15 cellular contexts compared by ENCODE assay signal in the genomic region with DNA sequence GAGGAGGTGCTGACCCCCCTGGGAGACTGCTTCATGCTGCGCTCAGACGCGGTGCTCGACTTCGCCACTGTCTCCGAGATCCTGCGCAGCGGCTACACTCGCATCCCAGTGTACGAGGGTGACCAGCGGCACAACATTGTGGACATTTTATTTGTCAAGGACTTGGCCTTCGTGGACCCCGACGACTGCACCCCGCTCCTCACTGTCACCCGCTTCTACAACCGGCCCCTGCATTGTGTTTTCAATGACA. TPM values are rescaled to one million over a fixed set of nuclear protein-coding genes. Genes with fewer than 3 reads are reported as not detected.
DNase-seq lines count a peak whose midpoint lies in the region; ATAC-seq, FAIRE-seq and TF ChIP-seq lines count a peak whose summit lies in the region.
"Had no signal": no experiment of that assay in that cellular context is flagged by ENCODE, and none has a peak within 500 bp of the region (broad histone marks: within the 10 kb centered on the region; RNA-seq: fewer than 3 reads in every experiment).

No MANE protein-coding gene starts in this region.

- no peak for TF ChIP-seq EP300 in A549 (IDR thresholded peaks at IDR 0.05)

- no peaks in the 10 kb centered on the region for H3K36me3 Mint-ChIP-seq in mesothelial cell of epicardium

- POLR2A ChIA-PET in A549 (lab: Yijun Ruan, JAX) = no interaction called here

- WGBS in A549 (ENCODE audit: missing lambda C conversion rate) = 98% methylated on average over 17 of the region's 17 CpGs
- 98% methylated on average over 6 of the region's 17 CpGs for WGBS in mammary epithelial cell (ENCODE audit: low coverage, missing lambda C conversion rate)

- no peak overlapping the region for H3K27ac Mint-ChIP-seq in mesothelial cell of epicardium

- intact Hi-C loops in mammary epithelial cell (cut with micrococcal nuclease) = no loop called here
- intact Hi-C loops in left cardiac atrium (cut with DNase I) = no loop called here

- ATAC-seq in A549 (no peak; a peak in 1 of 6 replicates), GM18870 (IDR thresholded peaks at IDR 0.05; ENCODE audit: unreplicated experiment) (no peak), left cardiac atrium (no peak)

- peak overlapping the region; percentile 59 for H3K4me3 Mint-ChIP-seq in mesothelial cell of epicardium

- H3K27ac ChIP-seq in A549 (no peak overlapping the region; a peak in 1 of 6 replicates), mammary epithelial cell (ENCODE audit: insufficient read depth, low read depth, low read length) (no peak overlapping the region)
- H3K27ac ChIP-seq: BLaER1 treated with 17β-estradiol and CSF1 and Interleukin-3, amounts not matched to agents 10 nM and 100 nM; ovary had no signal

- no peak overlapping the region for H2AFZ ChIP-seq in mammary epithelial cell (ENCODE audit: low read depth, low read length)

- in situ Hi-C loops in HAP-1 (cut with MboI; ENCODE audit: low sequenced_read_pairs) (no loop called here), mammary epithelial cell (cut with MboI; ENCODE audit: low sequenced_read_pairs in 2 of 2) (no loop called here)

- no peak for TF ChIP-seq RAD21 in A549 (conservative IDR thresholded peaks at IDR 0.05 in 1 of 2, IDR thresholded peaks at IDR 0.05 in 1 of 2)

- TF ChIP-seq POLR2A in A549 (IDR thresholded peaks at IDR 0.05; ENCODE audit: low read length) = no peak

- H3K4me1 ChIP-seq in A549 = peaks cover 22% of the 10 kb centered on the region
- H3K4me1 ChIP-seq in HAP-1 = peaks cover 20% of the 10 kb centered on the region
- H3K4me1 ChIP-seq in mammary epithelial cell (ENCODE audit: insufficient read depth, low read length) = peaks cover 16% of the 10 kb centered on the region
- H3K4me1 ChIP-seq: BLaER1 treated with 17β-estradiol and CSF1 and Interleukin-3, amounts not matched to agents 10 nM and 100 nM had no signal

- H3K4me3 ChIP-seq in A549 (peak overlapping the region; percentile 84), HAP-1 (peak overlapping the region; percentile 45), mammary epithelial cell (replicated peaks in 1 of 3; ENCODE audit: insufficient read depth in 1 of 3, low read depth in 2 of 3, low read length in 3 of 3) (no peak overlapping the region)
- H3K4me3 ChIP-seq: BLaER1 treated with 17β-estradiol and CSF1 and Interleukin-3, amounts not matched to agents 10 nM and 100 nM; lung had no signal

- peaks cover 6% of the 10 kb centered on the region; the same call in 1 of the 2 replicates for H3K36me3 ChIP-seq in HAP-1 (replicated peaks)
- H3K36me3 ChIP-seq in mammary epithelial cell (ENCODE audit: insufficient read depth, low read length) = no peaks in the 10 kb centered on the region
- H3K36me3 ChIP-seq: BLaER1 treated with 17β-estradiol and CSF1 and Interleukin-3, amounts not matched to agents 10 nM and 100 nM; ovary had no signal

- H3K4me1 Mint-ChIP-seq in mesothelial cell of epicardium = peaks cover 7% of the 10 kb centered on the region

- no peaks in the 10 kb centered on the region for H3K79me2 ChIP-seq in mammary epithelial cell (ENCODE audit: insufficient read depth, low read length)

- peak overlapping the region; percentile 92 for H3K4me2 ChIP-seq in A549
- H3K4me2 ChIP-seq in mammary epithelial cell (ENCODE audit: insufficient read depth, low read depth, low read length) = peak overlapping the region; percentile 96
- H3K4me2 ChIP-seq: BLaER1 treated with 17β-estradiol and CSF1 and Interleukin-3, amounts not matched to agents 10 nM and 100 nM had no signal

- TF ChIP-seq CTCF in A549 (IDR thresholded peaks at IDR 0.05) (no peak), mammary epithelial cell (conservative IDR thresholded peaks at IDR 0.05 in 1 of 2, IDR thresholded peaks at IDR 0.05 in 1 of 2; ENCODE audit: extremely low read depth in 1 of 2, insufficient read depth in 1 of 2, low read depth in 1 of 2, low read length in 2 of 2) (no peak), mesothelial cell of epicardium (IDR thresholded peaks at IDR 0.05; ENCODE audit: unreplicated experiment) (no peak)

- no peak for FAIRE-seq in A549 (lab: Jason Lieb, UNC)
- FAIRE-seq: GM18507 had no signal

- peaks cover 84% of the 10 kb centered on the region for H3K27me3 Mint-ChIP-seq in mesothelial cell of epicardium (ENCODE audit: low read depth)

- DNase-seq in A549 (ENCODE audit: low read depth in 1 of 2, low spot score in 1 of 2) = no peak
- DNase-seq in HAP-1 (ENCODE audit: low spot score in 2 of 2) = peak in 1 of 2 experiments; percentile 10
- DNase-seq in mammary epithelial cell = no peak
- DNase-seq in mesothelial cell of epicardium (ENCODE audit: low spot score in 2 of 2, unreplicated experiment in 2 of 2) = no peak
- no peak for DNase-seq in KG1 (lab: John Stamatoyannopoulos, UW)
- DNase-seq in left cardiac atrium = no peak
- DNase-seq in DMS153 treated with DMSO at 0.1 percent for 48 hours (lab: John Stamatoyannopoulos, UW; ENCODE audit: unreplicated experiment) = no peak
- DNase-seq: activated CD4-positive, alpha-beta T cell treated with anti-CD3 and anti-CD28 coated beads, Interleukin-2, amount 50 U/mL, for 4 hours; amniotic stem cell; NCI-H2029 had no signal

- H3K9me3 ChIP-seq in A549 (no peaks in the 10 kb centered on the region), HAP-1 (no peaks in the 10 kb centered on the region), mammary epithelial cell (replicated peaks; ENCODE audit: insufficient read depth, low read length) (no peaks in the 10 kb centered on the region)
- H3K9me3 ChIP-seq: ovary had no signal

- CTCF ChIA-PET in A549 (lab: Yijun Ruan, JAX) (no interaction called here), mammary epithelial cell (lab: Charles Lee; ENCODE audit: low non-redundant PET) (no interaction called here)

- H4K20me1 ChIP-seq in mammary epithelial cell (ENCODE audit: insufficient read depth, low read length) = no peaks in the 10 kb centered on the region
- H4K20me1 ChIP-seq: BLaER1 treated with 17β-estradiol and CSF1 and Interleukin-3, amounts not matched to agents 10 nM and 100 nM had no signal

- BruUV-seq in mammary epithelial cell (replicated peaks; lab: Mats Ljungman, UMichigan) = no TSS peak

- dilution Hi-C loops in mammary epithelial cell (cut with HindIII; ENCODE audit: low sequenced_read_pairs) = no loop called here

- H3K27me3 ChIP-seq in HAP-1 (ENCODE audit: low read depth) (no peaks in the 10 kb centered on the region), mammary epithelial cell (ENCODE audit: insufficient read depth, low read length) (peaks cover 7% of the 10 kb centered on the region)
- H3K27me3 ChIP-seq: BLaER1 treated with 17β-estradiol and CSF1 and Interleukin-3, amounts not matched to agents 10 nM and 100 nM; ovary had no signal

- no peak overlapping the region for H3K9ac ChIP-seq in mammary epithelial cell (ENCODE audit: insufficient read depth, low read length)
- H3K9ac ChIP-seq: BLaER1 treated with 17β-estradiol and CSF1 and Interleukin-3, amounts not matched to agents 10 nM and 100 nM had no signal

- H3K9me3 Mint-ChIP-seq in mesothelial cell of epicardium = no peaks in the 10 kb centered on the region

TF ChIP-seq in A549, 52 proteins besides CTCF, POLR2A, EP300 and RAD21:
- TF ChIP-seq, protein P1, sequence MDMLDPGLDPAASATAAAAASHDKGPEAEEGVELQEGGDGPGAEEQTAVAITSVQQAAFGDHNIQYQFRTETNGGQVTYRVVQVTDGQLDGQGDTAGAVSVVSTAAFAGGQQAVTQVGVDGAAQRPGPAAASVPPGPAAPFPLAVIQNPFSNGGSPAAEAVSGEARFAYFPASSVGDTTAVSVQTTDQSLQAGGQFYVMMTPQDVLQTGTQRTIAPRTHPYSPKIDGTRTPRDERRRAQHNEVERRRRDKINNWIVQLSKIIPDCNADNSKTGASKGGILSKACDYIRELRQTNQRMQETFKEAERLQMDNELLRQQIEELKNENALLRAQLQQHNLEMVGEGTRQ (IDR thresholded peaks at IDR 0.05) = no peak
- TF ChIP-seq POLR2AphosphoS2 (conservative IDR thresholded peaks at IDR 0.05; ENCODE audit: low read length) (no peak), EHMT2 (IDR thresholded peaks at IDR 0.05; ENCODE audit: low read depth) (no peak), PHF8 (IDR thresholded peaks at IDR 0.05; ENCODE audit: borderline replicate concordance, low read depth) (no peak), SREBF2 (IDR thresholded peaks at IDR 0.05) (no peak), ZNF302 (CRISPR knock-in tag; IDR thresholded peaks at IDR 0.05) (no peak), ZFP36 (IDR thresholded peaks at IDR 0.05; ENCODE audit: borderline replicate concordance, partially characterized antibody) (no peak), CHD4 (IDR thresholded peaks at IDR 0.05; ENCODE audit: borderline replicate concordance) (no peak), ESRRA (IDR thresholded peaks at IDR 0.05; ENCODE audit: borderline replicate concordance, low read length) (no peak), KDM1A (IDR thresholded peaks at IDR 0.05; ENCODE audit: low read depth) (no peak), TFCP2L1 (CRISPR knock-in tag; IDR thresholded peaks at IDR 0.05) (no peak), TP53 (CRISPR knock-in tag; IDR thresholded peaks at IDR 0.05) (no peak)
- TF ChIP-seq, protein P2, sequence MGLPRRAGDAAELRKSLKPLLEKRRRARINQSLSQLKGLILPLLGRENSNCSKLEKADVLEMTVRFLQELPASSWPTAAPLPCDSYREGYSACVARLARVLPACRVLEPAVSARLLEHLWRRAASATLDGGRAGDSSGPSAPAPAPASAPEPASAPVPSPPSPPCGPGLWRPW (IDR thresholded peaks at IDR 0.05) = no peak

RNA-seq across cellular contexts. Expression of a gene that starts 1.4 kb away (rescaled TPM):
- 14.2 and 17.0 TPM in 2 replicates for polyA plus RNA-seq in A549 (2011; rRNA removed)
- 9.8 and 13.4 TPM in 2 replicates for polyA plus RNA-seq in A549 (2012; cell fraction: cytosol; rRNA removed)
- 13.9 and 16.4 TPM in 2 replicates for polyA plus RNA-seq in A549 (2012; cell fraction: nucleus; rRNA removed)
- polyA plus RNA-seq in A549 (2017; fragmentation: RNase III; extraction: RNeasy Plus Mini Kit Qiagen cat#74134 plus additional on column Dnase treatment) = 12.5 to 17.7 TPM (median 17.5 TPM) in 3 replicates
- polyA minus RNA-seq in A549 (2011; rRNA and poly(A)+ RNA removed) = 19.2 and 22.0 TPM in 2 replicates
- total RNA-seq in mammary epithelial cell = 1 to 10 TPM in 1 of 2 donors, under 1 TPM in 1; 0.52 to 2.0 TPM
- 0.54 TPM for polyA plus RNA-seq in mammary epithelial cell
- not detected for polyA minus RNA-seq in mammary epithelial cell
- 0.27 to 0.49 TPM (median 0.31 TPM) in 3 replicates for total RNA-seq in mesothelial cell of epicardium
- total RNA-seq in left cardiac atrium = under 1 TPM; 0.05 to 0.15 TPM

Comparison
In these comparisons a context has a peak if more than half of its experiments do, and no peak if none do; other contexts are left out.
1. H3K4me3 ChIP-seq: peak in A549 (single experiment) and HAP-1 (single experiment); none in mammary epithelial cell (0 of 3).